ENCODE assay signal across 17 cellular contexts in the genomic region with DNA sequence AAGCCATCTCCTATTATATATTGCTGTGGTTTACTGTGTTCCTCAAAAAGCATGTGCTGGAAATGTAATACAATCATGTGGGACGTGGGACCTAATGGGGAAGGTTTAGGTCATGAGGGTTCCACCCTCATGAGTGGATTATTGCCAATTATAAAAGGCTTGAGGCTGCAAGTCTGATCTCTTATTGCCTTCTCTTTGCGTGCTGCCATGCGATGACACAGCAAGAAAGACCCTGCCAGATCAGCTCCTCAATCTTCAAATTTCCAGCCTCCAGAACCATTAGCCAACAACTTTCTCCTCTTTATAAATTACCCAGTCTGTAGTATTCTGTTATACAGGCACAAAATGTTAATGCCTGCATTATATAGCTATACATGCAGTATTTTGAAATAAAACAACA. TPM values are rescaled to one million over a fixed set of nuclear protein-coding genes. Genes with fewer than 3 reads are reported as not detected.
DNase-seq lines count a peak whose midpoint lies in the region; ATAC-seq and TF ChIP-seq lines count a peak whose summit lies in the region.
"Had no signal": no experiment of that assay in that cellular context is flagged by ENCODE, and none has a peak within 500 bp of the region (broad histone marks: within the 10 kb centered on the region; RNA-seq: fewer than 3 reads in every experiment).

No MANE protein-coding gene starts in this region.

- no peaks in the 10 kb centered on the region for H3K9me3 Mint-ChIP-seq in activated T-helper 1 cell treated with anti-CD3 and anti-CD28 coated beads, Interleukin-12 subunit alpha, Interleukin-12 subunit beta, Interleukin-2, Interleukin-4 antibody, amounts not matched to agents 30 ng/mL and 10 ng/mL and 1 ng/mL, durations not matched to agents 14 hours and 24 hours and 36 hours

- no peak overlapping the region for H3K27ac Mint-ChIP-seq in activated T-helper 1 cell treated with anti-CD3 and anti-CD28 coated beads, Interleukin-12 subunit alpha, Interleukin-12 subunit beta, Interleukin-2, Interleukin-4 antibody, amounts not matched to agents 30 ng/mL and 10 ng/mL and 1 ng/mL, durations not matched to agents 14 hours and 24 hours and 36 hours
- H3K27ac Mint-ChIP-seq: CD4-positive, alpha-beta T cell had no signal

- H2AFZ ChIP-seq in SK-N-SH (ENCODE audit: low read depth) = no peak overlapping the region

- intact Hi-C loops in left ventricle myocardium inferior (cut with micrococcal nuclease) = no loop called here
- intact Hi-C loops in activated T-helper 1 cell treated with anti-CD3 and anti-CD28 coated beads, Interleukin-12 subunit alpha, Interleukin-12 subunit beta, Interleukin-2, Interleukin-4 antibody, amounts not matched to agents 30 ng/mL and 10 ng/mL and 1 ng/mL, durations not matched to agents 14 hours and 24 hours and 36 hours (cut with micrococcal nuclease) = no loop called here

- peak in 1 of 2 experiments; percentile 36; a peak in 1 of 4 replicates for TF ChIP-seq EP300 in SK-N-SH (IDR thresholded peaks at IDR 0.05; ENCODE audit: borderline replicate concordance in 1 of 2, low read depth in 1 of 2, low read length in 1 of 2)

- H3K4me2 ChIP-seq in SK-N-SH = no peak overlapping the region

- POLR2A ChIA-PET in SK-N-SH (lab: Yijun Ruan, JAX) = interaction anchor here (0.8 kb wide), 1 partner anchor 18 kb away, joined by 3 read pairs; no protein-coding TSS in a partner anchor

- H3K27ac ChIP-seq in left ventricle myocardium inferior (replicated peaks) (peak overlapping the region; percentile 58), right atrium auricular region (no peak overlapping the region), SK-N-SH (ENCODE audit: low read depth in 2 of 2, low read length in 1 of 2) (peak overlapping the region in 1 of 2 experiments; percentile 95; a peak in 2 of 4 replicates)

- DNase-seq in left ventricle myocardium inferior (no peak), right atrium auricular region (ENCODE audit: low spot score) (no peak), MV-4-11 (lab: John Stamatoyannopoulos, UW) (peak; percentile 53), SK-N-SH (no peak), NCI-H1105 treated with DMSO at 0.1 percent for 48 hours (lab: John Stamatoyannopoulos, UW) (no peak), NCI-H524 (lab: John Stamatoyannopoulos, UW) (no peak)
- DNase-seq in stimulated activated naive CD8-positive, alpha-beta T cell treated with anti-CD3 and anti-CD28 coated beads, Interleukin-15, Interleukin-2, amounts not matched to agents 100 U/mL and 50 U/mL, for 24 hours = no peak
- DNase-seq in activated T-helper 1 cell treated with anti-CD3 and anti-CD28 coated beads, Interleukin-12 subunit alpha, Interleukin-12 subunit beta, Interleukin-2, Interleukin-4 antibody, amounts not matched to agents 30 ng/mL and 10 ng/mL and 1 ng/mL, durations not matched to agents 14 hours and 24 hours and 36 hours (ENCODE audit: low spot score) = no peak
- DNase-seq: ACHN; C1 segment of cervical spinal cord; Calu3; CD4-positive, alpha-beta T cell; DMS 273 treated with DMSO at 0.1 percent for 48 hours; DMS79; IMR-90 had no signal

- no peaks in the 10 kb centered on the region for H3K79me2 ChIP-seq in SK-N-SH (ENCODE audit: insufficient read depth)

- peaks cover 16% of the 10 kb centered on the region for H3K4me1 ChIP-seq in left ventricle myocardium inferior
- no peaks in the 10 kb centered on the region for H3K4me1 ChIP-seq in right atrium auricular region
- peaks cover 0 to 23% of the 10 kb centered on the region in 2 experiments; a peak in 2 of 4 replicates for H3K4me1 ChIP-seq in SK-N-SH (ENCODE audit: control insufficient read depth in 1 of 2, insufficient read depth in 2 of 2, low read depth in 1 of 2, low read length in 1 of 2)

- TF ChIP-seq CTCF in left ventricle myocardium inferior (IDR thresholded peaks at IDR 0.05; ENCODE audit: borderline replicate concordance) = no peak
- TF ChIP-seq CTCF in right atrium auricular region (IDR thresholded peaks at IDR 0.05) = no peak
- TF ChIP-seq CTCF in SK-N-SH (IDR thresholded peaks at IDR 0.05) = no peak

- TF ChIP-seq RAD21 in SK-N-SH (IDR thresholded peaks at IDR 0.05; ENCODE audit: low read length) = no peak; the same call in 1 of the 2 replicates

- H3K9me3 ChIP-seq in left ventricle myocardium inferior (replicated peaks) (peaks cover 24% of the 10 kb centered on the region), right atrium auricular region (peaks cover 0 to 15% of the 10 kb centered on the region in 2 donors), SK-N-SH (no peaks in the 10 kb centered on the region)

- CTCF ChIA-PET in SK-N-SH (lab: Yijun Ruan, JAX) = interaction anchor here (1.3 to 1.5 kb wide), 2 partner anchors 18 to 26 kb away, joined by 3 to 6 read pairs; no protein-coding TSS in a partner anchor

- WGBS in SK-N-SH (ENCODE audit: low lambda C conversion rate) = 31% methylated on average over 3 of the region's 3 CpGs

- no peaks in the 10 kb centered on the region for H3K36me3 Mint-ChIP-seq in activated T-helper 1 cell treated with anti-CD3 and anti-CD28 coated beads, Interleukin-12 subunit alpha, Interleukin-12 subunit beta, Interleukin-2, Interleukin-4 antibody, amounts not matched to agents 30 ng/mL and 10 ng/mL and 1 ng/mL, durations not matched to agents 14 hours and 24 hours and 36 hours (ENCODE audit: low read depth)

- no peaks in the 10 kb centered on the region for H4K20me1 ChIP-seq in SK-N-SH (ENCODE audit: insufficient read depth)

- H3K27me3 Mint-ChIP-seq in activated T-helper 1 cell treated with anti-CD3 and anti-CD28 coated beads, Interleukin-12 subunit alpha, Interleukin-12 subunit beta, Interleukin-2, Interleukin-4 antibody, amounts not matched to agents 30 ng/mL and 10 ng/mL and 1 ng/mL, durations not matched to agents 14 hours and 24 hours and 36 hours (ENCODE audit: insufficient read depth) = peaks cover 1% of the 10 kb centered on the region
- H3K27me3 Mint-ChIP-seq: CD4-positive, alpha-beta T cell had no signal

- H3K4me3 Mint-ChIP-seq in activated T-helper 1 cell treated with anti-CD3 and anti-CD28 coated beads, Interleukin-12 subunit alpha, Interleukin-12 subunit beta, Interleukin-2, Interleukin-4 antibody, amounts not matched to agents 30 ng/mL and 10 ng/mL and 1 ng/mL, durations not matched to agents 14 hours and 24 hours and 36 hours = no peak overlapping the region
- H3K4me3 Mint-ChIP-seq: CD4-positive, alpha-beta T cell had no signal

- no peaks in the 10 kb centered on the region for H3K9me2 ChIP-seq in SK-N-SH

- no peaks in the 10 kb centered on the region for H3K4me1 Mint-ChIP-seq in activated T-helper 1 cell treated with anti-CD3 and anti-CD28 coated beads, Interleukin-12 subunit alpha, Interleukin-12 subunit beta, Interleukin-2, Interleukin-4 antibody, amounts not matched to agents 30 ng/mL and 10 ng/mL and 1 ng/mL, durations not matched to agents 14 hours and 24 hours and 36 hours (ENCODE audit: low read depth)

- H3F3A ChIP-seq in SK-N-SH (replicated peaks; ENCODE audit: insufficient read depth) = no peaks in the 10 kb centered on the region

- H3K9ac ChIP-seq in SK-N-SH = no peak overlapping the region

- ATAC-seq in stimulated activated naive CD8-positive, alpha-beta T cell treated with anti-CD3 and anti-CD28 coated beads, Interleukin-15, Interleukin-2, amounts not matched to agents 100 U/mL and 50 U/mL, for 24 hours = no peak

- H3K36me3 ChIP-seq in left ventricle myocardium inferior (peaks cover 3% of the 10 kb centered on the region), right atrium auricular region (no peaks in the 10 kb centered on the region), SK-N-SH (replicated peaks in 1 of 2; ENCODE audit: control insufficient read depth in 1 of 2, insufficient read depth in 2 of 2, low read length in 1 of 2) (no peaks in the 10 kb centered on the region)

- H3K4me3 ChIP-seq in left ventricle myocardium inferior = no peak overlapping the region
- no peak overlapping the region for H3K4me3 ChIP-seq in right atrium auricular region
- H3K4me3 ChIP-seq in SK-N-SH (ENCODE audit: low read depth in 2 of 2, low read length in 1 of 2) = no peak overlapping the region

- H3K27me3 ChIP-seq in left ventricle myocardium inferior (ENCODE audit: low read depth) = peaks cover 6% of the 10 kb centered on the region
- H3K27me3 ChIP-seq in right atrium auricular region = no peaks in the 10 kb centered on the region
- no peaks in the 10 kb centered on the region for H3K27me3 ChIP-seq in SK-N-SH (ENCODE audit: insufficient read depth)

TF ChIP-seq in SK-N-SH, 30 proteins besides CTCF, POLR2A, EP300 and RAD21:
- peak; percentile 19 for TF ChIP-seq CHD2 (IDR thresholded peaks at IDR 0.05; ENCODE audit: low read length, partially characterized antibody)
- TF ChIP-seq, protein P1, sequence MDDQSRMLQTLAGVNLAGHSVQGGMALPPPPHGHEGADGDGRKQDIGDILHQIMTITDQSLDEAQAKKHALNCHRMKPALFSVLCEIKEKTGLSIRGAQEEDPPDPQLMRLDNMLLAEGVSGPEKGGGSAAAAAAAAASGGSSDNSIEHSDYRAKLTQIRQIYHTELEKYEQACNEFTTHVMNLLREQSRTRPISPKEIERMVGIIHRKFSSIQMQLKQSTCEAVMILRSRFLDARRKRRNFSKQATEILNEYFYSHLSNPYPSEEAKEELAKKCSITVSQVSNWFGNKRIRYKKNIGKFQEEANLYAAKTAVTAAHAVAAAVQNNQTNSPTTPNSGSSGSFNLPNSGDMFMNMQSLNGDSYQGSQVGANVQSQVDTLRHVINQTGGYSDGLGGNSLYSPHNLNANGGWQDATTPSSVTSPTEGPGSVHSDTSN (IDR thresholded peaks at IDR 0.05) = no peak
- no peak for TF ChIP-seq RXRA (IDR thresholded peaks at IDR 0.05; ENCODE audit: borderline replicate concordance, low read depth)
- 0 out of 2 replicates have a peak, but pooled peaks have one; percentile 42 for TF ChIP-seq GATA2 (CRISPR knock-in tag; IDR thresholded peaks at IDR 0.05)
- no peak for TF ChIP-seq MEF2A (IDR thresholded peaks at IDR 0.05; ENCODE audit: borderline replicate concordance, low read depth)

RNA-seq across cellular contexts. Expression of gene MARCHF11, which starts 45.4 kb away (rescaled TPM):
- total RNA-seq in left ventricle myocardium inferior (6.7 TPM), right atrium auricular region (under 1 TPM; 0.24 to 0.33 TPM)
- polyA plus RNA-seq in SK-N-SH (2012; rRNA removed) = 1.7 and 7.6 TPM in 2 replicates
- 6.2 and 10.8 TPM in 2 replicates for polyA plus RNA-seq in SK-N-SH (2012; cell fraction: cytosol; rRNA removed)
- polyA plus RNA-seq in SK-N-SH (2012; cell fraction: nucleus; rRNA removed) = 5.6 and 9.5 TPM in 2 replicates
- total RNA-seq in activated T-helper 1 cell treated with anti-CD3 and anti-CD28 coated beads, Interleukin-12 subunit alpha, Interleukin-12 subunit beta, Interleukin-2, Interleukin-4 antibody, amounts not matched to agents 30 ng/mL and 10 ng/mL and 1 ng/mL, durations not matched to agents 14 hours and 24 hours and 36 hours = not detected in 2 replicates
- total RNA-seq: A172; Calu3; CD4-positive, alpha-beta T cell; HT-29; IMR-90 had no signal
- polyA plus RNA-seq: IMR-90 had no signal
